2 cellular contexts compared by ENCODE assay signal in genomic region chr20:63968928-63969760, GRCh38.
TF ChIP-seq lines count a peak whose summit lies in the region.

No MANE protein-coding gene starts in this region.

TF ChIP-seq in SK-N-SH, 30 proteins besides CTCF, POLR2A, EP300 and RAD21 (continued from another document):
- TF ChIP-seq REST (IDR thresholded peaks at IDR 0.05; ENCODE audit: low read depth, low read length) (no peak), IRF3 (IDR thresholded peaks at IDR 0.05; ENCODE audit: low read depth, low read length) (no peak)

TF ChIP-seq in SK-N-SH treated with all-trans-retinoic acid at 6 μM for 48 hours, 23 proteins besides CTCF, POLR2A, EP300 and RAD21 (continued from another document):
- no peak for TF ChIP-seq POU6F1 (CRISPR knock-in tag; IDR thresholded peaks at IDR 0.05; ENCODE audit: borderline replicate concordance, low read depth)
- TF ChIP-seq OSR1 (CRISPR knock-in tag; IDR thresholded peaks at IDR 0.05): no peak
- no peak for TF ChIP-seq TOX (CRISPR knock-in tag; IDR thresholded peaks at IDR 0.05; ENCODE audit: borderline replicate concordance)
- TF ChIP-seq PATZ1 (CRISPR knock-in tag; IDR thresholded peaks at IDR 0.05; ENCODE audit: borderline replicate concordance): no peak
- TF ChIP-seq CSDC2 (CRISPR knock-in tag; IDR thresholded peaks at IDR 0.05): no peak
- no peak for TF ChIP-seq GLIS3 (CRISPR knock-in tag; IDR thresholded peaks at IDR 0.05)
- TF ChIP-seq ZNF70 (CRISPR knock-in tag; IDR thresholded peaks at IDR 0.05): no peak
TF ChIP-seq in SK-N-SH treated with all-trans-retinoic acid at 6 μM for 48 hours: peak in this region for 0.
